ENCODE assay signal across 15 cellular contexts in genomic region chr17:48134912-48135480, GRCh38. TPM values are rescaled to one million over a fixed set of nuclear protein-coding genes. Genes with fewer than 3 reads are reported as not detected.
DNase-seq lines count a peak whose midpoint lies in the region; ATAC-seq, FAIRE-seq and TF ChIP-seq lines count a peak whose summit lies in the region.
"Had no signal": no experiment of that assay in that cellular context is flagged by ENCODE, and none has a peak within 500 bp of the region (broad histone marks: within the 10 kb centered on the region; RNA-seq: fewer than 3 reads in every experiment).

No MANE protein-coding gene starts in this region.

- in situ Hi-C loops in HepG2 (cut with HindIII; ENCODE audit: extremely low pct_ligation_motif_present, low pct_unique_long_range_greater_than_20kb) = loop anchor here (5.0 kb wide), 1 partner anchor 53 kb away; no protein-coding TSS in a partner anchor

- no TSS peak for BruUV-seq in HepG2 (replicated peaks; lab: Mats Ljungman, UMichigan)

- no peak for TF ChIP-seq POLR2A in HepG2 (IDR thresholded peaks at IDR 0.05; ENCODE audit: insufficient read depth in 1 of 2, low read depth in 2 of 2, low read length in 2 of 2)

- H3K9ac ChIP-seq in HepG2 (ENCODE audit: insufficient read depth, low read depth, low read length) = no peak overlapping the region

- no peaks in the 10 kb centered on the region for H3K4me1 ChIP-seq in HepG2 (ENCODE audit: insufficient read depth, low read length)
- H3K4me1 ChIP-seq: adrenal gland had no signal

- H3K4me3 ChIP-seq in WERI-Rb-1 (ENCODE audit: low read depth, low read length) (no peak overlapping the region), HepG2 (replicated peaks in 1 of 3; ENCODE audit: insufficient read depth in 1 of 3, low read depth in 2 of 3, low read length in 3 of 3) (no peak overlapping the region)
- H3K4me3 ChIP-seq: adrenal gland had no signal

- peak; percentile 77 for TF ChIP-seq CTCF in WERI-Rb-1 (IDR thresholded peaks at IDR 0.05; ENCODE audit: low read depth, low read length)
- TF ChIP-seq CTCF in HepG2 (CRISPR knock-in tag; IDR thresholded peaks at IDR 0.05) = peak; percentile 65

- no peak for TF ChIP-seq RAD21 in HepG2 (CRISPR knock-in tag; IDR thresholded peaks at IDR 0.05)

- H3K9me3 ChIP-seq in WERI-Rb-1 (ENCODE audit: severe bottlenecking) = no peaks in the 10 kb centered on the region
- no peaks in the 10 kb centered on the region for H3K9me3 ChIP-seq in HepG2 (ENCODE audit: low read length)
- H3K9me3 ChIP-seq: adrenal gland had no signal

- H3K27ac ChIP-seq in WERI-Rb-1 (no peak overlapping the region; the same call in none of the 2 replicates), HepG2 (ENCODE audit: extremely low read length, insufficient read depth, low read length) (no peak overlapping the region)
- H3K27ac ChIP-seq: adrenal gland, epithelial cell of prostate had no signal

- no peak overlapping the region for H3K4me2 ChIP-seq in HepG2 (ENCODE audit: low read depth, low read length)

- CTCF ChIA-PET in HEK293T (lab: Yijun Ruan, JAX) (interaction anchor here (0.8 to 1.8 kb wide), 7 partner anchors 8 to 109 kb away, joined by 3 to 16 read pairs (median 5); no protein-coding TSS in a partner anchor), HepG2 (lab: Yijun Ruan, JAX; ENCODE audit: low intra/inter-chr PET ratio, low total read pairs) (interaction anchor here (1.0 kb wide), 1 partner anchor 483 kb away, joined by 3 read pairs; no protein-coding TSS in a partner anchor)

- no peak for FAIRE-seq in HepG2 (lab: Jason Lieb, UNC)
- FAIRE-seq: keratinocyte had no signal

- WGBS in HepG2 (ENCODE audit: low lambda C conversion rate) = 36% methylated on average over 3 of the region's 3 CpGs

- H2AFZ ChIP-seq in HepG2 (ENCODE audit: low read length) = no peak overlapping the region

- no peak for TF ChIP-seq EP300 in HepG2 (IDR thresholded peaks at IDR 0.05; ENCODE audit: low read depth in 2 of 2, low read length in 2 of 2)
- TF ChIP-seq EP300 in HepG2 (CRISPR knock-in tag; IDR thresholded peaks at IDR 0.05; ENCODE audit: borderline replicate concordance) = no peak

- no peaks in the 10 kb centered on the region for H3K79me2 ChIP-seq in HepG2 (ENCODE audit: insufficient read depth, low read length)

- intact Hi-C loops in HepG2 (cut with micrococcal nuclease; ENCODE audit: unreplicated experiment) = no loop called here
- intact Hi-C loops in Right ventricle myocardium inferior (cut with DNase I) = loop anchor here (5.0 kb wide), 1 partner anchor 63 kb away; no protein-coding TSS in a partner anchor

- ATAC-seq in HepG2 = peak; percentile 62
- no peak for ATAC-seq in HG02610 (IDR thresholded peaks at IDR 0.05; ENCODE audit: unreplicated experiment)
- no peak for ATAC-seq in Right ventricle myocardium inferior

- H3K36me3 ChIP-seq in WERI-Rb-1 (no peaks in the 10 kb centered on the region), HepG2 (replicated peaks in 1 of 2; ENCODE audit: control insufficient read depth in 1 of 2, insufficient read depth in 2 of 2, low read length in 2 of 2) (no peaks in the 10 kb centered on the region)
- H3K36me3 ChIP-seq: adrenal gland had no signal

- POLR2A ChIA-PET in HEK293T (lab: Yijun Ruan, JAX) = interaction anchor here (1.0 kb wide), 1 partner anchor 27 kb away, joined by 3 read pairs; the partner anchor contains the start of gene SNX11
- POLR2A ChIA-PET in HepG2 (lab: Yijun Ruan, JAX) = no interaction called here

- H4K20me1 ChIP-seq in HepG2 (ENCODE audit: insufficient read depth, low read length) = no peaks in the 10 kb centered on the region

- H3K27me3 ChIP-seq in WERI-Rb-1 (ENCODE audit: insufficient read depth, low read depth, severe bottlenecking) (no peaks in the 10 kb centered on the region), HepG2 (ENCODE audit: control insufficient read depth in 1 of 2, insufficient read depth in 2 of 2, low read length in 2 of 2) (peaks cover 0 to 9% of the 10 kb centered on the region in 2 experiments; a peak in 2 of 5 replicates)
- H3K27me3 ChIP-seq: adrenal gland had no signal

- DNase-seq in ELF-1 (ENCODE audit: low read depth, low spot score) (peak; percentile 22), HEK293T (ENCODE audit: extremely low spot score) (no peak), WERI-Rb-1 (peak; percentile 42), HepG2 (ENCODE audit: low spot score) (no peak), OCI-M2 (lab: John Stamatoyannopoulos, UW; ENCODE audit: unreplicated experiment) (no peak), Right ventricle myocardium inferior (ENCODE audit: missing footprints) (no peak), NCI-H1694 treated with DMSO at 0.1 percent for 48 hours (lab: John Stamatoyannopoulos, UW) (no peak)
- DNase-seq: activated CD8-positive, alpha-beta memory T cell treated with anti-CD3 and anti-CD28 coated beads for 24 hours; adrenal gland; NCI-H2227 treated with DMSO at 0.1 percent for 48 hours; occipital lobe; stimulated activated CD4-positive, alpha-beta T cell treated with anti-CD3 and anti-CD28 coated beads, Interleukin-1b, Interleukin-23, amount 100 ng/mL, for 48 hours had no signal

TF ChIP-seq in HEK293T, 16 proteins besides CTCF, POLR2A, EP300 and RAD21 (continues in another document):
- no peak for TF ChIP-seq ARNT (IDR thresholded peaks at IDR 0.05)

TF ChIP-seq in HepG2, 621 proteins besides CTCF, POLR2A, EP300 and RAD21 (continues in another document):
- TF ChIP-seq CREM (IDR thresholded peaks at IDR 0.05) (no peak), CREM (CRISPR knock-in tag; IDR thresholded peaks at IDR 0.05) (no peak), ZNF333 (CRISPR knock-in tag; IDR thresholded peaks at IDR 0.05; ENCODE audit: borderline replicate concordance) (no peak), PCBP1 (IDR thresholded peaks at IDR 0.05; ENCODE audit: borderline replicate concordance, low read depth, low read length) (no peak), ZNF558 (CRISPR knock-in tag; IDR thresholded peaks at IDR 0.05; ENCODE audit: borderline replicate concordance) (no peak)

RNA-seq across cellular contexts. Expression of gene SNX11, which starts 27.4 kb away (rescaled TPM):
- 14.0 and 15.9 TPM in 2 replicates for total RNA-seq in HepG2 (2016; rRNA removed; fragmentation: Illumina TruSeq; extraction: Trizol)
- 6.2 and 6.3 TPM in 2 replicates for total RNA-seq in HepG2 (2016; cell fraction: cytosol; rRNA removed; fragmentation: Illumina TruSeq; extraction: Trizol; ENCODE audit: low read depth)
- 13.8 and 15.9 TPM in 2 replicates for total RNA-seq in HepG2 (2016; cell fraction: insoluble cytoplasmic fraction; rRNA removed; fragmentation: Illumina TruSeq; extraction: Trizol)
- 14.3 and 16.5 TPM in 2 replicates for total RNA-seq in HepG2 (2016; cell fraction: membrane; rRNA removed; fragmentation: Illumina TruSeq; extraction: Trizol)
- total RNA-seq in HepG2 (2016; cell fraction: nucleus; rRNA removed; fragmentation: Illumina TruSeq; extraction: Trizol) = 11.5 and 12.4 TPM in 2 replicates
- 12.9 and 14.0 TPM in 2 replicates for polyA plus RNA-seq in HepG2 (2011; rRNA removed)
- 11.7 and 14.4 TPM in 2 replicates for polyA plus RNA-seq in HepG2 (2011; cell fraction: cytosol; rRNA removed)
- 10.4 and 12.3 TPM in 2 replicates for polyA plus RNA-seq in HepG2 (2011; cell fraction: nucleus; rRNA removed)
- polyA plus RNA-seq in HepG2 (2012) = 9.6 and 9.7 TPM in 2 replicates
- polyA plus RNA-seq in HepG2 (2016; cell fraction: cytosol; fragmentation: Illumina TruSeq; extraction: Trizol; ENCODE audit: low read depth) = 4.2 TPM in 2 replicates
- polyA plus RNA-seq in HepG2 (2016; cell fraction: insoluble cytoplasmic fraction; fragmentation: Illumina TruSeq; extraction: Trizol; ENCODE audit: low read depth) = 17.1 and 18.0 TPM in 2 replicates
- 11.9 and 13.2 TPM in 2 replicates for polyA plus RNA-seq in HepG2 (2016; cell fraction: membrane; fragmentation: Illumina TruSeq; extraction: Trizol; ENCODE audit: low read depth)
- 19.4 and 22.2 TPM in 2 replicates for polyA plus RNA-seq in HepG2 (2016; cell fraction: nucleus; fragmentation: Illumina TruSeq; extraction: Trizol; ENCODE audit: insufficient read depth, low read depth)
- 14.4 and 17.8 TPM in 2 replicates for polyA minus RNA-seq in HepG2 (2011; rRNA and poly(A)+ RNA removed; ENCODE audit: low replicate concordance)
- 6.2 and 7.3 TPM in 2 replicates for polyA minus RNA-seq in HepG2 (2011; cell fraction: cytosol; rRNA and poly(A)+ RNA removed)
- polyA minus RNA-seq in HepG2 (2011; cell fraction: nucleus; rRNA and poly(A)+ RNA removed) = 11.1 and 12.1 TPM in 2 replicates
- 10.5 TPM for total RNA-seq in Right ventricle myocardium inferior

RNA-seq across cellular contexts. Expression of gene CBX1, which starts 33.7 kb away (rescaled TPM):
- total RNA-seq in HepG2 (2016; rRNA removed; fragmentation: Illumina TruSeq; extraction: Trizol) (108 and 143 TPM in 2 replicates), Right ventricle myocardium inferior (40.0 TPM)
- total RNA-seq in HepG2 (2016; cell fraction: cytosol; rRNA removed; fragmentation: Illumina TruSeq; extraction: Trizol; ENCODE audit: low read depth) = 16.2 and 17.8 TPM in 2 replicates
- total RNA-seq in HepG2 (2016; cell fraction: insoluble cytoplasmic fraction; rRNA removed; fragmentation: Illumina TruSeq; extraction: Trizol) = 108 and 140 TPM in 2 replicates
- total RNA-seq in HepG2 (2016; cell fraction: membrane; rRNA removed; fragmentation: Illumina TruSeq; extraction: Trizol) = 67.2 and 72.5 TPM in 2 replicates
- 42.1 and 47.3 TPM in 2 replicates for total RNA-seq in HepG2 (2016; cell fraction: nucleus; rRNA removed; fragmentation: Illumina TruSeq; extraction: Trizol)
- polyA plus RNA-seq in HepG2 (2011; rRNA removed) = 14.1 and 17.8 TPM in 2 replicates
- 10.3 and 14.7 TPM in 2 replicates for polyA plus RNA-seq in HepG2 (2011; cell fraction: cytosol; rRNA removed)
- 6.8 and 9.2 TPM in 2 replicates for polyA plus RNA-seq in HepG2 (2011; cell fraction: nucleus; rRNA removed)
- polyA plus RNA-seq in HepG2 (2012) = 50.0 and 59.7 TPM in 2 replicates
- polyA plus RNA-seq in HepG2 (2016; cell fraction: cytosol; fragmentation: Illumina TruSeq; extraction: Trizol; ENCODE audit: low read depth) = 17.9 and 19.4 TPM in 2 replicates
- polyA plus RNA-seq in HepG2 (2016; cell fraction: insoluble cytoplasmic fraction; fragmentation: Illumina TruSeq; extraction: Trizol; ENCODE audit: low read depth) = 155 TPM in 2 replicates
- 52.8 TPM in 2 replicates for polyA plus RNA-seq in HepG2 (2016; cell fraction: membrane; fragmentation: Illumina TruSeq; extraction: Trizol; ENCODE audit: low read depth)
- 70.7 and 71.8 TPM in 2 replicates for polyA plus RNA-seq in HepG2 (2016; cell fraction: nucleus; fragmentation: Illumina TruSeq; extraction: Trizol; ENCODE audit: insufficient read depth, low read depth)
- polyA minus RNA-seq in HepG2 (2011; rRNA and poly(A)+ RNA removed; ENCODE audit: low replicate concordance) = 6.5 and 6.7 TPM in 2 replicates
- 12.5 and 14.1 TPM in 2 replicates for polyA minus RNA-seq in HepG2 (2011; cell fraction: cytosol; rRNA and poly(A)+ RNA removed)
- polyA minus RNA-seq in HepG2 (2011; cell fraction: nucleus; rRNA and poly(A)+ RNA removed) = 9.0 and 9.3 TPM in 2 replicates

Comparison
In these comparisons a context has a peak if more than half of its experiments do, and no peak if none do; other contexts are left out.
1. DNase-seq: peak in ELF-1 (single experiment) and WERI-Rb-1 (single experiment); none in HEK293T (single experiment), HepG2 (single experiment), OCI-M2 (single experiment), Right ventricle myocardium inferior (single experiment) and NCI-H1694 treated with DMSO at 0.1 percent for 48 hours (single experiment).